Comparison of ENCODE assay signal across 8 cellular contexts in the genomic region with DNA sequence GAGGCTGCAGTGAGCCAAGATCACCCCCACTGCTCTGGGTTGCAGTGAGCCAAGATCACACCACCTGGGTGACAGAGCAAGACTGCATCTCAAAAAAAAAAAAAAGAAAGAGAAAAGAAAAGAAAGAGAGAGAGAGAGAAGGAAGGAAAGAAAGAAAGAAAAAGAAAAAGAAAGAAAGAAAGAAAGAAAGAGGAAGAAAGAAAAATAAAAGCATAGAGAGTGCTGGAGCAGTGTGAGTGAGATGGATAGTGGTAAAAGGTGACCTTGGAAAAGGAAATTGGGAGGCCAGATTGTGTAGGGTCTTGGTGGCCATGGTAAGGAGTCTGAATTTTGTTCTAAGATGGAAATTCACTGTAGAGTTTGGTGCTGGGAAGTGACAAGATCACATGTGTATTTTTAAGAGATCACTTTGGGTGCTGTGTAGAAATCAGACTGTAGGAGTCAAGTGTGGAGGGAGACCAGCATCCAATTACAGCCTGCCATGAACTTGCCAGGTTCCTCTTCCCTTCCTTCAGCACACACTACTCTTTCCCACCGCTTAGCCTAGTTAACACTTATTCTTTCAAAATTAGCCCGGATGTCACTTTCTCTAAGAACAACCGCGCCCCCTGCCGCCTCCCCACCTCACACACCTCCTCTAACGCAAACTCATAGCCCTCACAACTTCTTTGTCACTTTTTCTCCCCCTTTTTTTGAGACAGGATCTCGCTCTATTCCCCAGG. TPM values are rescaled to one million over a fixed set of nuclear protein-coding genes. Genes with fewer than 3 reads are reported as not detected.
DNase-seq lines count a peak whose midpoint lies in the region; TF ChIP-seq lines count a peak whose summit lies in the region.

No MANE protein-coding gene starts in this region.

- H2AFZ ChIP-seq in OCI-LY3 (ENCODE audit: low read depth, low read length) = peak overlapping the region; percentile 34; the same call in 1 of the 2 replicates

- H3K9me3 ChIP-seq in OCI-LY3 (ENCODE audit: insufficient read depth, low read length) = no peaks in the 10 kb centered on the region
- H3K9me3 ChIP-seq in esophagus muscularis mucosa = no peaks in the 10 kb centered on the region

- intact Hi-C loops in esophagus muscularis mucosa (cut with DNase I) = no loop called here

- whole genome bisulfite sequencing in esophagus muscularis mucosa = under 1% methylated on average over 7 of the region's 7 CpGs

- no peaks in the 10 kb centered on the region for H4K20me1 ChIP-seq in OCI-LY3 (ENCODE audit: insufficient read depth, low read length)

- H3K36me3 ChIP-seq in OCI-LY3 (replicated peaks; ENCODE audit: low read depth, low read length) (peaks cover 6% of the 10 kb centered on the region), esophagus muscularis mucosa (no peaks in the 10 kb centered on the region)

- peak; percentile 83 for DNase-seq in ELR (ENCODE audit: low read depth)
- DNase-seq in Jurkat, Clone E6-1 (ENCODE audit: low read depth, low spot score) = peak; percentile 87
- DNase-seq in activated T-cell treated with anti-CD3 and anti-CD28 coated beads for 48 hours (ENCODE audit: low read depth) = peak; percentile 73
- DNase-seq in esophagus muscularis mucosa (ENCODE audit: extremely low spot score) = peak; percentile 97
- DNase-seq in myocyte (ENCODE audit: low read depth) = peak; percentile 81
- DNase-seq in stimulated activated CD8-positive, alpha-beta memory T cell treated with anti-CD3 and anti-CD28 coated beads, Interleukin-7, amount 100 ng/mL, for 24 hours (ENCODE audit: low read depth) = peak; percentile 61
- no peak for DNase-seq in GOT3 (lab: John Stamatoyannopoulos, UW)

- no peak for TF ChIP-seq EP300 in esophagus muscularis mucosa (IDR thresholded peaks at IDR 0.05)

- H3K27ac ChIP-seq in OCI-LY3 (ENCODE audit: low read length) (peak overlapping the region; percentile 77), esophagus muscularis mucosa (replicated peaks in 1 of 4) (peak overlapping the region; percentile 82 to 92 (median 88))

- peak overlapping the region; percentile 83 for H3K4me2 ChIP-seq in OCI-LY3 (ENCODE audit: low read length)

- peak overlapping the region; percentile 97 for H3K4me3 ChIP-seq in Jurkat, Clone E6-1 (ENCODE audit: low read length)
- peak overlapping the region; percentile 85 for H3K4me3 ChIP-seq in OCI-LY3 (ENCODE audit: low read length)
- H3K4me3 ChIP-seq in esophagus muscularis mucosa = peak overlapping the region; percentile 53 to 72 (median 62)

- peak; percentile 90 for TF ChIP-seq CTCF in OCI-LY3 (IDR thresholded peaks at IDR 0.05; ENCODE audit: low read depth, low read length)
- TF ChIP-seq CTCF in esophagus muscularis mucosa (IDR thresholded peaks at IDR 0.05) = peak; percentile 52 to 74 (median 59)

- H3K79me2 ChIP-seq in OCI-LY3 (ENCODE audit: low read length) = peaks cover 19% of the 10 kb centered on the region

- peak overlapping the region; percentile 95 for H3K9ac ChIP-seq in OCI-LY3 (ENCODE audit: low read length)

- no peak for TF ChIP-seq POLR2A in esophagus muscularis mucosa (IDR thresholded peaks at IDR 0.05; ENCODE audit: low read depth)

- H3K27me3 ChIP-seq in OCI-LY3 (ENCODE audit: low read depth, low read length) = no peaks in the 10 kb centered on the region
- no peaks in the 10 kb centered on the region for H3K27me3 ChIP-seq in esophagus muscularis mucosa

- H3K4me1 ChIP-seq in OCI-LY3 (ENCODE audit: low read length) = peaks cover 16% of the 10 kb centered on the region
- peaks cover 17 to 40% (median 37%) of the 10 kb centered on the region in 4 donors for H3K4me1 ChIP-seq in esophagus muscularis mucosa

RNA-seq across cellular contexts. Expression of a gene that starts 17.9 kb away (rescaled TPM):
- polyA plus RNA-seq in Jurkat, Clone E6-1 (2012; ENCODE audit: insufficient read depth, insufficient read length) = 75.4 TPM
- total RNA-seq in esophagus muscularis mucosa (10 to 100 TPM; 34.1 to 52.8 (median 38.0) TPM), myocyte (15.1 and 18.8 TPM in 2 replicates)
- polyA plus RNA-seq in myocyte (2012) = 40.2 TPM

RNA-seq across cellular contexts. Expression of a gene that starts 18.7 kb away (rescaled TPM):
- 13.8 TPM for polyA plus RNA-seq in Jurkat, Clone E6-1 (2012; ENCODE audit: insufficient read depth, insufficient read length)
- total RNA-seq in esophagus muscularis mucosa (10 to 100 TPM; 16.2 to 37.4 (median 23.4) TPM), myocyte (40.9 and 52.1 TPM in 2 replicates)
- 59.1 TPM for polyA plus RNA-seq in myocyte (2012)

RNA-seq across cellular contexts. Expression of a gene that starts 28.9 kb away (rescaled TPM):
- 18.4 TPM for polyA plus RNA-seq in Jurkat, Clone E6-1 (2012; ENCODE audit: insufficient read depth, insufficient read length)
- total RNA-seq in esophagus muscularis mucosa = 10 to 100 TPM; 15.1 to 38.7 (median 22.6) TPM
- 7.5 and 13.1 TPM in 2 replicates for total RNA-seq in myocyte
- 42.2 TPM for polyA plus RNA-seq in myocyte (2012)

RNA-seq across cellular contexts. Expression of a gene that starts 35.8 kb away (rescaled TPM):
- polyA plus RNA-seq in Jurkat, Clone E6-1 (2012; ENCODE audit: insufficient read depth, insufficient read length) = 92.0 TPM
- total RNA-seq in esophagus muscularis mucosa (10 to 100 TPM; 33.6 to 56.0 (median 43.5) TPM), myocyte (106 and 130 TPM in 2 replicates)
- 129 TPM for polyA plus RNA-seq in myocyte (2012)

RNA-seq across cellular contexts. Expression of a gene that starts 47.0 kb away (rescaled TPM):
- polyA plus RNA-seq in Jurkat, Clone E6-1 (2012; ENCODE audit: insufficient read depth, insufficient read length) = 84.2 TPM
- total RNA-seq in esophagus muscularis mucosa (10 to 100 TPM; 17.6 to 32.0 (median 25.3) TPM), myocyte (24.8 and 26.8 TPM in 2 replicates)
- 39.4 TPM for polyA plus RNA-seq in myocyte (2012)
